ENCODE assay signal across 10 cellular contexts in the genomic region with DNA sequence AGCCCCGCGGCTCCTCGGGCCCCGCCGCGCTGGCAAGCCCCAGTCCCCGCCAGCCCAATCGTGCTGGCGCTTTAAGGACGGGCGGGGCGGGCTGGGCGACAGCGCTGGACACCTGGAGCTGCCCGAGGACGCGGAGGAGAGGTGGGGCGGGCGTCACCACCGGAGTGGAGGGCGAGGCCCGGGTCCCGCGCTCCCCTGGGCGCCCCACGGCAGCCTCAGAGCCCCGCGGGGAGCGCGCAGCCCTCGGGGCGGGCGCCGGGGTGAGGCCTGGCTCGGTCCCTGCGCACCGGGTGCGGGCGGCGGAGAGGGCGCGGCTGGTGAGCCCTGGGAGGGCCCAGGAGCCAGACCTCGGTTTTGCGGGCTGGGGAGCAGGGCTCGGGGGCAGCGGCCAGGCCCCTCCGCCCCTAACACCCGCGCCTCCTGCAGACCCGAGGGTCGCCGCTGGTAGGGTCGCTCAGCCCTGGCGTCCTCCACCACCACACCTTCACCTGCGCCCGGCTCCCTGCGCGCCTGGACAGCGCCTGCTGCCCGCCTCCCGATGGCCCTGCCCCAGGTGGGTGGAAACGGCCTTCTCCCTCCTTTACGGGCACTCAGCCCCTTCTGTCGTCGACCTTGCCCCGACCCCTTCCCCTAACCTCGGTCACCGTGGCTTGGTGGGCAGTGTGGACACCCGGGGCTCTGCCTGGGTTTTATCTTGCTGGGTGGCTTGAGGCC. TPM values are rescaled to one million over a fixed set of nuclear protein-coding genes. Genes with fewer than 3 reads are reported as not detected.
DNase-seq lines count a peak whose midpoint lies in the region; ATAC-seq, FAIRE-seq and TF ChIP-seq lines count a peak whose summit lies in the region.
"Had no signal": no experiment of that assay in that cellular context is flagged by ENCODE, and none has a peak within 500 bp of the region (broad histone marks: within the 10 kb centered on the region; RNA-seq: fewer than 3 reads in every experiment).

TSS of gene TMEM61 (plus strand) at position 101 of the 714 bp plus-strand sequence. CDS start at position 539, 438 bp downstream.

- CTCF ChIA-PET in endothelial cell of umbilical vein (lab: Charles Lee): interaction anchor here (25.0 kb wide), 1 partner anchor 35 kb away, joined by 918 read pairs; no protein-coding TSS in a partner anchor
- CTCF ChIA-PET in activated naive CD4-positive, alpha-beta T cell treated with anti-CD3 and anti-CD28 coated beads for 36 hours (lab: Charles Lee): interaction anchor here (1.0 kb wide), 1 partner anchor 31 kb away, joined by 3 read pairs; no protein-coding TSS in a partner anchor

- intact Hi-C loops in endothelial cell of umbilical vein (cut with micrococcal nuclease) (no loop called here), mucosa of descending colon (cut with DNase I, micrococcal nuclease) (no loop called here)
- intact Hi-C loops in activated naive CD4-positive, alpha-beta T cell treated with anti-CD3 and anti-CD28 coated beads for 36 hours (cut with micrococcal nuclease): no loop called here

- H3K36me3 ChIP-seq in endothelial cell of umbilical vein (ENCODE audit: control insufficient read depth in 2 of 2, extremely low read depth in 1 of 2, insufficient read depth in 2 of 2, low read length in 2 of 2) (no peaks in the 10 kb centered on the region), mucosa of descending colon (ENCODE audit: low read depth) (no peaks in the 10 kb centered on the region)
- H3K36me3 ChIP-seq: BLaER1 had no signal

- no peaks in the 10 kb centered on the region for H3K79me2 ChIP-seq in endothelial cell of umbilical vein (ENCODE audit: control insufficient read depth, insufficient read depth, low read length)

- peaks cover 20 to 29% of the 10 kb centered on the region in 2 experiments for H3K27me3 ChIP-seq in endothelial cell of umbilical vein (ENCODE audit: control insufficient read depth in 2 of 2, insufficient read depth in 2 of 2, low read length in 2 of 2)

- ATAC-seq in activated naive CD8-positive, alpha-beta T cell treated with anti-CD3 and anti-CD28 coated beads, Interleukin-2, amount 10 ng/mL, durations not matched to agents 7 days and 5 days (ENCODE audit: low read depth): peak; percentile 38
- no peak for ATAC-seq in activated naive CD8-positive, alpha-beta T cell treated with anti-CD3 and anti-CD28 coated beads, Interleukin-2, amount 50 U/mL, for 24 hours
- peak; percentile 83 for ATAC-seq in mucosa of descending colon
- ATAC-seq in HG03135 (IDR thresholded peaks at IDR 0.05; ENCODE audit: unreplicated experiment): no peak
- no peak for ATAC-seq in GM21381 (IDR thresholded peaks at IDR 0.05; ENCODE audit: unreplicated experiment)

- no peak within 1 kb of the TSS for H3K27ac ChIP-seq in endothelial cell of umbilical vein (ENCODE audit: insufficient read depth, low read depth, low read length)
- H3K27ac ChIP-seq: BLaER1 had no signal

- DNase-seq in activated naive CD8-positive, alpha-beta T cell treated with anti-CD3 and anti-CD28 coated beads, Interleukin-2, amount 10 ng/mL, durations not matched to agents 7 days and 5 days: no peak
- no peak for DNase-seq in activated naive CD8-positive, alpha-beta T cell treated with anti-CD3 and anti-CD28 coated beads, Interleukin-2, amount 50 U/mL, for 24 hours
- DNase-seq in endothelial cell of umbilical vein (ENCODE audit: low read depth, low spot score) (no peak), mucosa of descending colon (peak in 2 of 3 donors; percentile 60 to 71)
- DNase-seq in stimulated activated CD4-positive, alpha-beta T cell treated with anti-CD3 and anti-CD28 coated beads, Interleukin-4, amount 100 ng/mL, for 24 hours: no peak
- no peak for DNase-seq in activated naive CD4-positive, alpha-beta T cell treated with anti-CD3 and anti-CD28 coated beads for 36 hours
- DNase-seq: Karpas-422 had no signal

- H3K27me3 Mint-ChIP-seq in activated naive CD8-positive, alpha-beta T cell treated with anti-CD3 and anti-CD28 coated beads, Interleukin-2, amount 10 ng/mL, durations not matched to agents 7 days and 5 days: peaks cover 43% of the 10 kb centered on the region
- H3K27me3 Mint-ChIP-seq in activated naive CD8-positive, alpha-beta T cell treated with anti-CD3 and anti-CD28 coated beads, Interleukin-2, amount 50 U/mL, for 24 hours: peaks cover 38% of the 10 kb centered on the region
- H3K27me3 Mint-ChIP-seq in activated naive CD4-positive, alpha-beta T cell treated with anti-CD3 and anti-CD28 coated beads for 36 hours (ENCODE audit: low read depth): peaks cover 34% of the 10 kb centered on the region

- H4K20me1 ChIP-seq in endothelial cell of umbilical vein (replicated peaks; ENCODE audit: control insufficient read depth, extremely low read depth, insufficient read depth, low read length): no peaks in the 10 kb centered on the region
- H4K20me1 ChIP-seq: BLaER1 had no signal

- no peak for FAIRE-seq in endothelial cell of umbilical vein (lab: Jason Lieb, UNC)

- H3K9me3 Mint-ChIP-seq in activated naive CD8-positive, alpha-beta T cell treated with anti-CD3 and anti-CD28 coated beads, Interleukin-2, amount 10 ng/mL, durations not matched to agents 7 days and 5 days: no peaks in the 10 kb centered on the region
- H3K9me3 Mint-ChIP-seq in activated naive CD8-positive, alpha-beta T cell treated with anti-CD3 and anti-CD28 coated beads, Interleukin-2, amount 50 U/mL, for 24 hours: no peaks in the 10 kb centered on the region
- H3K9me3 Mint-ChIP-seq in activated naive CD4-positive, alpha-beta T cell treated with anti-CD3 and anti-CD28 coated beads for 36 hours: no peaks in the 10 kb centered on the region

- no peak for TF ChIP-seq POLR2A in endothelial cell of umbilical vein (IDR thresholded peaks at IDR 0.05; ENCODE audit: low read depth, low read length)

- no peaks in the 10 kb centered on the region for H3K9me1 ChIP-seq in endothelial cell of umbilical vein (replicated peaks; ENCODE audit: control insufficient read depth, extremely low read depth, insufficient read depth, low read length)

- no peak within 1 kb of the TSS for H3K27ac Mint-ChIP-seq in activated naive CD8-positive, alpha-beta T cell treated with anti-CD3 and anti-CD28 coated beads, Interleukin-2, amount 10 ng/mL, durations not matched to agents 7 days and 5 days
- no peak within 1 kb of the TSS for H3K27ac Mint-ChIP-seq in activated naive CD8-positive, alpha-beta T cell treated with anti-CD3 and anti-CD28 coated beads, Interleukin-2, amount 50 U/mL, for 24 hours
- no peak within 1 kb of the TSS for H3K27ac Mint-ChIP-seq in activated naive CD4-positive, alpha-beta T cell treated with anti-CD3 and anti-CD28 coated beads for 36 hours

- H3K4me3 Mint-ChIP-seq in activated naive CD8-positive, alpha-beta T cell treated with anti-CD3 and anti-CD28 coated beads, Interleukin-2, amount 10 ng/mL, durations not matched to agents 7 days and 5 days: no peak within 1 kb of the TSS
- H3K4me3 Mint-ChIP-seq in activated naive CD8-positive, alpha-beta T cell treated with anti-CD3 and anti-CD28 coated beads, Interleukin-2, amount 50 U/mL, for 24 hours: no peak within 1 kb of the TSS
- H3K4me3 Mint-ChIP-seq in activated naive CD4-positive, alpha-beta T cell treated with anti-CD3 and anti-CD28 coated beads for 36 hours: no peak within 1 kb of the TSS

- H3K4me3 ChIP-seq in endothelial cell of umbilical vein (replicated peaks in 1 of 3; ENCODE audit: insufficient read depth in 1 of 3, low read depth in 1 of 3, low read length in 3 of 3) (no peak within 1 kb of the TSS), mucosa of descending colon (peak within 1 kb of the TSS; percentile 6)
- H3K4me3 ChIP-seq: BLaER1 had no signal

- H3K36me3 Mint-ChIP-seq in activated naive CD8-positive, alpha-beta T cell treated with anti-CD3 and anti-CD28 coated beads, Interleukin-2, amount 10 ng/mL, durations not matched to agents 7 days and 5 days: no peaks in the 10 kb centered on the region
- no peaks in the 10 kb centered on the region for H3K36me3 Mint-ChIP-seq in activated naive CD8-positive, alpha-beta T cell treated with anti-CD3 and anti-CD28 coated beads, Interleukin-2, amount 50 U/mL, for 24 hours (ENCODE audit: low read depth)
- no peaks in the 10 kb centered on the region for H3K36me3 Mint-ChIP-seq in activated naive CD4-positive, alpha-beta T cell treated with anti-CD3 and anti-CD28 coated beads for 36 hours (ENCODE audit: low read depth)

- dilution Hi-C loops in endothelial cell of umbilical vein (cut with MboI; ENCODE audit: extremely low pct_ligation_motif_present, low sequenced_read_pairs): no loop called here

- peak within 1 kb of the TSS; percentile 25 for H3K4me2 ChIP-seq in endothelial cell of umbilical vein (ENCODE audit: insufficient read depth, low read length)
- H3K4me2 ChIP-seq: BLaER1 had no signal

- no peak within 1 kb of the TSS for H3K9ac ChIP-seq in endothelial cell of umbilical vein (replicated peaks; ENCODE audit: extremely low read depth, insufficient read depth, low read length)
- H3K9ac ChIP-seq: BLaER1 had no signal

- no peaks in the 10 kb centered on the region for H3K4me1 Mint-ChIP-seq in activated naive CD8-positive, alpha-beta T cell treated with anti-CD3 and anti-CD28 coated beads, Interleukin-2, amount 10 ng/mL, durations not matched to agents 7 days and 5 days
- no peaks in the 10 kb centered on the region for H3K4me1 Mint-ChIP-seq in activated naive CD8-positive, alpha-beta T cell treated with anti-CD3 and anti-CD28 coated beads, Interleukin-2, amount 50 U/mL, for 24 hours
- H3K4me1 Mint-ChIP-seq in activated naive CD4-positive, alpha-beta T cell treated with anti-CD3 and anti-CD28 coated beads for 36 hours (ENCODE audit: low read depth): peaks cover 3% of the 10 kb centered on the region

- no TSS peak for BruUV-seq in endothelial cell of umbilical vein (replicated peaks; lab: Mats Ljungman, UMichigan)

- H2AFZ ChIP-seq in endothelial cell of umbilical vein (ENCODE audit: low read depth, low read length): no peak within 1 kb of the TSS

- TF ChIP-seq CTCF in endothelial cell of umbilical vein (IDR thresholded peaks at IDR 0.05; ENCODE audit: extremely low read depth in 1 of 2, insufficient read depth in 1 of 2, low read depth in 1 of 2, low read length in 2 of 2): no peak
- TF ChIP-seq CTCF in mucosa of descending colon (IDR thresholded peaks at IDR 0.05): no peak

- H3K4me1 ChIP-seq in endothelial cell of umbilical vein (ENCODE audit: control insufficient read depth, extremely low read depth, insufficient read depth, low read length): no peaks in the 10 kb centered on the region
- H3K4me1 ChIP-seq in mucosa of descending colon (ENCODE audit: low read depth): peaks cover 3% of the 10 kb centered on the region
- H3K4me1 ChIP-seq: BLaER1 had no signal

- POLR2A ChIA-PET in activated naive CD8-positive, alpha-beta T cell treated with anti-CD3 and anti-CD28 coated beads, Interleukin-2, amount 10 ng/mL, durations not matched to agents 7 days and 5 days (lab: Charles Lee): no interaction called here
- POLR2A ChIA-PET in endothelial cell of umbilical vein (lab: Charles Lee): no interaction called here

- H3K9me3 ChIP-seq in endothelial cell of umbilical vein (replicated peaks; ENCODE audit: control insufficient read depth, insufficient read depth, low read length) (no peaks in the 10 kb centered on the region), mucosa of descending colon (no peaks in the 10 kb centered on the region)
- H3K9me3 ChIP-seq: BLaER1 had no signal

RNA-seq across cellular contexts. Expression of gene TMEM61, which starts in this region (rescaled TPM):
- total RNA-seq in activated naive CD8-positive, alpha-beta T cell treated with anti-CD3 and anti-CD28 coated beads, Interleukin-2, amount 10 ng/mL, durations not matched to agents 7 days and 5 days: not detected
- total RNA-seq in endothelial cell of umbilical vein (not detected in 2 replicates), mucosa of descending colon (10 to 100 TPM in 1 of 3 donors, 1 to 10 TPM in 2; 4.9 to 17.9 (median 8.5) TPM)
- polyA plus RNA-seq in endothelial cell of umbilical vein: not detected in 2 replicates
- not detected in 2 replicates for polyA plus RNA-seq in endothelial cell of umbilical vein (2011; cell fraction: cytosol; rRNA removed)
- polyA plus RNA-seq in endothelial cell of umbilical vein (2011; cell fraction: nucleus; rRNA removed): not detected in 2 replicates
- polyA plus RNA-seq in endothelial cell of umbilical vein (2012): not detected in 2 replicates
- not detected in 2 replicates for polyA minus RNA-seq in endothelial cell of umbilical vein
- not detected for polyA minus RNA-seq in endothelial cell of umbilical vein (2011; cell fraction: cytosol; rRNA and poly(A)+ RNA removed)
- polyA minus RNA-seq in endothelial cell of umbilical vein (2011; cell fraction: nucleus; rRNA and poly(A)+ RNA removed): not detected in 2 replicates
- total RNA-seq in activated naive CD4-positive, alpha-beta T cell treated with anti-CD3 and anti-CD28 coated beads for 36 hours: not detected

Comparison
In these comparisons a context has a peak if more than half of its experiments do, and no peak if none do; other contexts are left out.
1. Peak in ATAC-seq in activated naive CD8-positive, alpha-beta T cell treated with anti-CD3 and anti-CD28 coated beads, Interleukin-2, amount 10 ng/mL, durations not matched to agents 7 days and 5 days; RNA of the gene not detected or under 1 TPM.
2. DNase-seq: peak in mucosa of descending colon (2 of 3); none in activated naive CD8-positive, alpha-beta T cell treated with anti-CD3 and anti-CD28 coated beads, Interleukin-2, amount 10 ng/mL, durations not matched to agents 7 days and 5 days (single experiment), activated naive CD8-positive, alpha-beta T cell treated with anti-CD3 and anti-CD28 coated beads, Interleukin-2, amount 50 U/mL, for 24 hours (single experiment), endothelial cell of umbilical vein (single experiment), stimulated activated CD4-positive, alpha-beta T cell treated with anti-CD3 and anti-CD28 coated beads, Interleukin-4, amount 100 ng/mL, for 24 hours (single experiment) and activated naive CD4-positive, alpha-beta T cell treated with anti-CD3 and anti-CD28 coated beads for 36 hours (single experiment).